8 cellular contexts compared by ENCODE assay signal in the genomic region with DNA sequence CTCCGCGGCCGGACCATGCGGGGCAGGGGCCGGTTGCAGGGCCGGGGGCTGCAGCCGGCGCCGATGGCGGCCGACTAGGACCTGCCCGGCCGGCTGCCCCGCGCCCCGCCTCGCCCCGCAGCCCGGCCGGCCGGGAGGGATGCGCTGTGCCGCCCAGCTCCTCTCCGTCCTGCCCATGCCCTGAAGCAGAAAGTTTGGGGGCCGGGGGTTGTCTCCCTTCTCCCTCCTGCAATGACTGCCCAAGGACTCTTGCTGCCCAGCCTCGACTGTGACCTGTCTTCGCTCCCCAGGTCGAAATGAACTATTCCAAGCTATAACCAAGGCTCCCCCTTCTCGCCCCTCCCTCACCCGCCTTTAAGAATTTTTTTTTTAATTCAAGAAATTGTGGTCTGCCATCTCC. TPM values are rescaled to one million over a fixed set of nuclear protein-coding genes. Genes with fewer than 3 reads are reported as not detected.
DNase-seq lines count a peak whose midpoint lies in the region; ATAC-seq, FAIRE-seq and TF ChIP-seq lines count a peak whose summit lies in the region.

No MANE protein-coding gene starts in this region.

- H2AFZ ChIP-seq in OCI-LY7 (ENCODE audit: low read length), result peak overlapping the region; percentile 79; the same call in 1 of the 2 replicates

- DNase-seq in NCI-H146 (lab: John Stamatoyannopoulos, UW) (peak; percentile 33), NCI-H146 treated with DMSO at 0.1 percent for 48 hours (lab: John Stamatoyannopoulos, UW; ENCODE audit: unreplicated experiment) (no peak), OCI-LY7 (ENCODE audit: low spot score) (peak; percentile 27), epithelial cell of esophagus (ENCODE audit: low read depth) (no peak), pancreas (peak in 3 of 6 donors; percentile 9 to 63 (median 31)), NOMO-1 (lab: John Stamatoyannopoulos, UW; ENCODE audit: unreplicated experiment in 2 of 2) (no peak), NCI-H2029 (lab: John Stamatoyannopoulos, UW) (no peak), NCI-H2081 treated with DMSO at 0.1 percent for 48 hours (lab: John Stamatoyannopoulos, UW) (no peak)

- H3K36me3 ChIP-seq in OCI-LY7 (ENCODE audit: insufficient read depth, low read length) (no peaks in the 10 kb centered on the region), pancreas (no peaks in the 10 kb centered on the region)

- H4K20me1 ChIP-seq in OCI-LY7 (ENCODE audit: insufficient read depth, low read length), result no peaks in the 10 kb centered on the region

- BruUV-seq in OCI-LY7 (replicated peaks; lab: Mats Ljungman, UMichigan), result no TSS peak

- H3K4me3 ChIP-seq in OCI-LY7 (ENCODE audit: low read depth, low read length, poor library complexity, severe bottlenecking), result peak overlapping the region; percentile 77
- peak overlapping the region; percentile 49 for H3K4me3 ChIP-seq in epithelial cell of esophagus (ENCODE audit: low read length)
- H3K4me3 ChIP-seq in pancreas, result peak overlapping the region; percentile 26 to 59 (median 45)

- H3K27ac ChIP-seq in OCI-LY7 (ENCODE audit: low read depth, low read length, poor library complexity, severe bottlenecking) (no peak overlapping the region), pancreas (no peak overlapping the region)

- peaks cover 28% of the 10 kb centered on the region for H3K4me1 ChIP-seq in OCI-LY7 (ENCODE audit: insufficient read depth, low read length, poor library complexity, severe bottlenecking)
- H3K4me1 ChIP-seq in pancreas, result peaks cover 0 to 10% (median 3%) of the 10 kb centered on the region in 3 donors

- TF ChIP-seq CTCF in OCI-LY7 (conservative IDR thresholded peaks at IDR 0.05; ENCODE audit: low read length) (no peak), epithelial cell of esophagus (IDR thresholded peaks at IDR 0.05; ENCODE audit: insufficient read depth, low read depth, low read length, missing control alignments) (no peak), pancreas (IDR thresholded peaks at IDR 0.05) (no peak)

- no peaks in the 10 kb centered on the region for H3K9me3 ChIP-seq in OCI-LY7 (ENCODE audit: low read length)
- H3K9me3 ChIP-seq in pancreas, result no peaks in the 10 kb centered on the region

- POLR2A ChIA-PET in OCI-LY7 (lab: Charles Lee), result interaction anchor here (1.3 to 2.1 kb wide), 4 partner anchors 13 to 56 kb away, joined by 3 to 8 read pairs (median 5); no protein-coding TSS in a partner anchor

- CTCF ChIA-PET in OCI-LY7 (lab: Charles Lee; ENCODE audit: unreplicated experiment), result interaction anchor here (0.6 to 5.1 kb wide), 3 partner anchors 23 to 60 kb away, joined by 3 to 48 read pairs (median 3); no protein-coding TSS in a partner anchor

- H3K79me2 ChIP-seq in OCI-LY7 (ENCODE audit: insufficient read depth, low read depth, low read length), result no peaks in the 10 kb centered on the region

- no peak for FAIRE-seq in pancreas (lab: Jason Lieb, UNC)

- H3K27me3 ChIP-seq in pancreas, result no peaks in the 10 kb centered on the region

- intact Hi-C loops in OCI-LY7 (cut with micrococcal nuclease; ENCODE audit: unreplicated experiment) (loop anchor here (1.0 to 5.0 kb wide), 4 partner anchors 44 to 239 kb away; a partner anchor contains a TSS), pancreas (cut with DNase I) (no loop called here)

- ATAC-seq in pancreas, result peak in 1 of 4 donors; percentile 2

- peak overlapping the region; percentile 97 for H3K4me2 ChIP-seq in OCI-LY7 (ENCODE audit: low read length)

- no peaks in the 10 kb centered on the region for H3K9me2 ChIP-seq in OCI-LY7 (ENCODE audit: insufficient read depth, low read length)

- 0 to 1% methylated on average over 16 to 30 of the region's 30 CpGs for WGBS in pancreas, 2 donors

RNA-seq across cellular contexts. Expression of a gene that starts 0.3 kb away (rescaled TPM):
- 7.0 and 7.8 TPM in 2 replicates for total RNA-seq in OCI-LY7 (2014; rRNA removed; shearing (Covaris generic))
- total RNA-seq in OCI-LY7 (2022) (5.2 and 6.2 TPM in 2 replicates), pancreas (1 to 10 TPM in 3 of 6 donors, under 1 TPM in 3; 0.55 to 1.8 (median 0.94) TPM)
- 1 to 10 TPM; 2.6 to 4.3 TPM for polyA plus RNA-seq in pancreas

RNA-seq across cellular contexts. Expression of a gene that starts 16.6 kb away (rescaled TPM):
- 4.7 and 5.0 TPM in 2 replicates for total RNA-seq in OCI-LY7 (2014; rRNA removed; shearing (Covaris generic))
- total RNA-seq in OCI-LY7 (2022) (6.6 TPM in 2 replicates), pancreas (1 to 10 TPM; 3.5 to 9.0 (median 4.7) TPM)
- 1 to 10 TPM; 2.9 to 4.3 TPM for polyA plus RNA-seq in pancreas

Comparison
In these comparisons a context has a peak if more than half of its experiments do, and no peak if none do; other contexts are left out.
1. DNase-seq: peak in NCI-H146 (single experiment) and OCI-LY7 (single experiment); none in NCI-H146 treated with DMSO at 0.1 percent for 48 hours (single experiment), epithelial cell of esophagus (single experiment), NOMO-1 (0 of 2), NCI-H2029 (single experiment) and NCI-H2081 treated with DMSO at 0.1 percent for 48 hours (single experiment).
2. Peak in every context shown above with its lines, with median percentiles within 50 percentile points of each other: H3K4me3 ChIP-seq.